ENCODE assay signal across 8 cellular contexts in genomic region chr1:54312874-54313316, GRCh38.
DNase-seq lines count a peak whose midpoint lies in the region; ATAC-seq lines count a peak whose summit lies in the region.

No MANE protein-coding gene starts in this region.

- no peaks in the 10 kb centered on the region for H3K9me3 Mint-ChIP-seq in T-helper 2 cell treated with Interferon-gamma antibody and Interleukin-4, amounts not matched to agents 5 μg/mL and 100 μg/mL, for 36 hours
- H3K9me3 Mint-ChIP-seq in activated T-helper 1 cell treated with anti-CD3 and anti-CD28 coated beads, Interleukin-12 subunit alpha, Interleukin-12 subunit beta, Interleukin-2, Interleukin-4 antibody, amounts not matched to agents 30 ng/mL and 10 ng/mL and 1 ng/mL, durations not matched to agents 14 hours and 24 hours and 36 hours, result no peaks in the 10 kb centered on the region

- H3K27ac Mint-ChIP-seq in T-helper 2 cell treated with Interferon-gamma antibody and Interleukin-4, amounts not matched to agents 5 μg/mL and 100 μg/mL, for 36 hours, result peak overlapping the region; percentile 26
- H3K27ac Mint-ChIP-seq in activated T-helper 1 cell treated with anti-CD3 and anti-CD28 coated beads, Interleukin-12 subunit alpha, Interleukin-12 subunit beta, Interleukin-2, Interleukin-4 antibody, amounts not matched to agents 30 ng/mL and 10 ng/mL and 1 ng/mL, durations not matched to agents 14 hours and 24 hours and 36 hours, result peak overlapping the region; percentile 77

- H3K4me1 ChIP-seq in right cardiac atrium (ENCODE audit: control insufficient read depth, insufficient read depth, low read length), result peaks cover 8% of the 10 kb centered on the region
- peaks cover 9% of the 10 kb centered on the region for H3K4me1 ChIP-seq in thymus (ENCODE audit: control insufficient read depth, insufficient read depth, low read length)

- H3K9me3 ChIP-seq in right cardiac atrium (ENCODE audit: control insufficient read depth, low read length) (no peaks in the 10 kb centered on the region), thymus (ENCODE audit: control insufficient read depth) (no peaks in the 10 kb centered on the region)

- intact Hi-C loops in activated T-helper 1 cell treated with anti-CD3 and anti-CD28 coated beads, Interleukin-12 subunit alpha, Interleukin-12 subunit beta, Interleukin-2, Interleukin-4 antibody, amounts not matched to agents 30 ng/mL and 10 ng/mL and 1 ng/mL, durations not matched to agents 14 hours and 24 hours and 36 hours (cut with micrococcal nuclease), result no loop called here
- intact Hi-C loops in right cardiac atrium (cut with DNase I), result loop anchor here in 2 of 4 donors (5.0 to 10.0 kb wide), 2 partner anchors 89 to 92 kb away; partner anchors contain the start of gene SSBP3 (in 1 of the 2)

- ATAC-seq in right cardiac atrium, result peak; percentile 81 to 94
- no peak for ATAC-seq in HG03442 (IDR thresholded peaks at IDR 0.05; ENCODE audit: unreplicated experiment)

- 36% methylated on average over 7 of the region's 7 CpGs for WGBS in right cardiac atrium
- WGBS in thymus, result 59% methylated on average over 7 of the region's 7 CpGs

- peaks cover 4% of the 10 kb centered on the region for H3K36me3 Mint-ChIP-seq in T-helper 2 cell treated with Interferon-gamma antibody and Interleukin-4, amounts not matched to agents 5 μg/mL and 100 μg/mL, for 36 hours (ENCODE audit: low read depth)
- H3K36me3 Mint-ChIP-seq in activated T-helper 1 cell treated with anti-CD3 and anti-CD28 coated beads, Interleukin-12 subunit alpha, Interleukin-12 subunit beta, Interleukin-2, Interleukin-4 antibody, amounts not matched to agents 30 ng/mL and 10 ng/mL and 1 ng/mL, durations not matched to agents 14 hours and 24 hours and 36 hours (ENCODE audit: low read depth), result peaks cover 10% of the 10 kb centered on the region

- H3K27ac ChIP-seq in right cardiac atrium (ENCODE audit: low read length), result peak overlapping the region; percentile 73
- peak overlapping the region; percentile 8 for H3K27ac ChIP-seq in thymus (ENCODE audit: low read depth)

- H3K27me3 ChIP-seq in right cardiac atrium (ENCODE audit: control insufficient read depth, insufficient read depth) (no peaks in the 10 kb centered on the region), thymus (ENCODE audit: control insufficient read depth, insufficient read depth) (no peaks in the 10 kb centered on the region)

- H3K4me1 Mint-ChIP-seq in T-helper 2 cell treated with Interferon-gamma antibody and Interleukin-4, amounts not matched to agents 5 μg/mL and 100 μg/mL, for 36 hours (ENCODE audit: low read depth), result peaks cover 28% of the 10 kb centered on the region
- peaks cover 56% of the 10 kb centered on the region for H3K4me1 Mint-ChIP-seq in activated T-helper 1 cell treated with anti-CD3 and anti-CD28 coated beads, Interleukin-12 subunit alpha, Interleukin-12 subunit beta, Interleukin-2, Interleukin-4 antibody, amounts not matched to agents 30 ng/mL and 10 ng/mL and 1 ng/mL, durations not matched to agents 14 hours and 24 hours and 36 hours (ENCODE audit: low read depth)

- DNase-seq in T-helper 2 cell treated with Interferon-gamma antibody and Interleukin-4, amounts not matched to agents 5 μg/mL and 100 μg/mL, for 36 hours (ENCODE audit: low spot score), result no peak
- DNase-seq in T-helper 2 cell, result no peak
- no peak for DNase-seq in activated T-helper 1 cell treated with anti-CD3 and anti-CD28 coated beads, Interleukin-12 subunit alpha, Interleukin-12 subunit beta, Interleukin-2, Interleukin-4 antibody, amounts not matched to agents 30 ng/mL and 10 ng/mL and 1 ng/mL, durations not matched to agents 14 hours and 24 hours and 36 hours (ENCODE audit: low spot score)
- peak; percentile 73 to 82 (median 76) for DNase-seq in right cardiac atrium
- DNase-seq in NCI-H446 treated with DMSO at 0.1 percent for 48 hours (lab: John Stamatoyannopoulos, UW), result no peak
- DNase-seq in NCI-H526 treated with DMSO at 0.1 percent for 48 hours (lab: John Stamatoyannopoulos, UW), result no peak

- no peak overlapping the region for H3K4me3 Mint-ChIP-seq in T-helper 2 cell treated with Interferon-gamma antibody and Interleukin-4, amounts not matched to agents 5 μg/mL and 100 μg/mL, for 36 hours
- peak overlapping the region; percentile 33 for H3K4me3 Mint-ChIP-seq in activated T-helper 1 cell treated with anti-CD3 and anti-CD28 coated beads, Interleukin-12 subunit alpha, Interleukin-12 subunit beta, Interleukin-2, Interleukin-4 antibody, amounts not matched to agents 30 ng/mL and 10 ng/mL and 1 ng/mL, durations not matched to agents 14 hours and 24 hours and 36 hours

- H3K36me3 ChIP-seq in thymus (ENCODE audit: control insufficient read depth, insufficient read depth), result peaks cover 14% of the 10 kb centered on the region

- no peaks in the 10 kb centered on the region for H3K27me3 Mint-ChIP-seq in T-helper 2 cell treated with Interferon-gamma antibody and Interleukin-4, amounts not matched to agents 5 μg/mL and 100 μg/mL, for 36 hours (ENCODE audit: low read depth)
- H3K27me3 Mint-ChIP-seq in activated T-helper 1 cell treated with anti-CD3 and anti-CD28 coated beads, Interleukin-12 subunit alpha, Interleukin-12 subunit beta, Interleukin-2, Interleukin-4 antibody, amounts not matched to agents 30 ng/mL and 10 ng/mL and 1 ng/mL, durations not matched to agents 14 hours and 24 hours and 36 hours (ENCODE audit: insufficient read depth), result no peaks in the 10 kb centered on the region

- H3K4me3 ChIP-seq in right cardiac atrium (ENCODE audit: low read length), result no peak overlapping the region
- no peak overlapping the region for H3K4me3 ChIP-seq in thymus (ENCODE audit: low read length)

Comparison
In these comparisons a context has a peak if more than half of its experiments do, and no peak if none do; other contexts are left out.
1. DNase-seq: peak in right cardiac atrium (3 of 3); none in T-helper 2 cell treated with Interferon-gamma antibody and Interleukin-4, amounts not matched to agents 5 μg/mL and 100 μg/mL, for 36 hours (single experiment), T-helper 2 cell (0 of 5), activated T-helper 1 cell treated with anti-CD3 and anti-CD28 coated beads, Interleukin-12 subunit alpha, Interleukin-12 subunit beta, Interleukin-2, Interleukin-4 antibody, amounts not matched to agents 30 ng/mL and 10 ng/mL and 1 ng/mL, durations not matched to agents 14 hours and 24 hours and 36 hours (single experiment), NCI-H446 treated with DMSO at 0.1 percent for 48 hours (single experiment) and NCI-H526 treated with DMSO at 0.1 percent for 48 hours (single experiment).